Comparison of ENCODE assay signal across 26 cellular contexts in the genomic region with DNA sequence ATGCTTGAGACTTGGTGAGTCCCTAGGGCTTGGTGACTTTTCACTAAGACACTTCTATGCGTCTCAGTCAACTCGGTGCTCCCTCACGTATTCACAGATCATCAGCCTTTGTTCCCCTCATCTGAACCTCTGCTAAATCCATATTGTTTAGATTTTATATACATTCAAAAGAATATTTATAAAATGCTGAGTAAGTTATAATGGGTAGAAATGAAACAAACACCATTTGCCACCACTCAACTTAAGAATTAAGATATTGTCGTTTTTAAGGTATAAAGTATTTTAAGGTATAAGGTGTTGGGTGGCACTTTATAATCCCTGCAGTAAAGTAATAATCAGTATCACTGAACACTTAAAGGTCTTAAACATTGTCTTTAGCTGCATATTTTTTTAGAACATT.
"Had no signal": no experiment of that assay in that cellular context is flagged by ENCODE, and none has a peak within 500 bp of the region (broad histone marks: within the 10 kb centered on the region; RNA-seq: fewer than 3 reads in every experiment).

No MANE protein-coding gene starts in this region.

- H3K27ac ChIP-seq: lower lobe of right lung, ovary, right atrium auricular region, skin epidermis, stomach, testis, thyroid gland, transverse colon, upper lobe of left lung, vagina had no signal

- H3K4me1 Mint-ChIP-seq: naive thymus-derived CD8-positive, alpha-beta T cell; nephron; stimulated activated naive B cell treated with anti-CD40 and anti-IgM and Interleukin-4, amounts not matched to agents 10 μg/mL and 1 μg/mL and 100 μg/mL, for 72 hours had no signal

- ATAC-seq: left cardiac atrium; left lobe of liver; lower lobe of right lung; naive thymus-derived CD8-positive, alpha-beta T cell; sciatic nerve; stimulated activated naive B cell treated with anti-CD40 and anti-IgM and Interleukin-4, amounts not matched to agents 10 μg/mL and 1 μg/mL and 100 μg/mL, for 72 hours; stimulated activated naive CD8-positive, alpha-beta T cell treated with anti-CD3 and anti-CD28 coated beads, Interleukin-15, Interleukin-2, amounts not matched to agents 100 U/mL and 50 U/mL, for 24 hours had no signal

- H3K4me3 ChIP-seq: lower lobe of right lung, ovary, right atrium auricular region, skin epidermis, stomach, testis, thyroid gland, transverse colon, upper lobe of left lung, vagina had no signal

- H3K27me3 ChIP-seq: ovary, right atrium auricular region, stomach, testis, thyroid gland, transverse colon, upper lobe of left lung, vagina had no signal

- H3K4me3 Mint-ChIP-seq: naive thymus-derived CD8-positive, alpha-beta T cell; nephron; stimulated activated naive B cell treated with anti-CD40 and anti-IgM and Interleukin-4, amounts not matched to agents 10 μg/mL and 1 μg/mL and 100 μg/mL, for 72 hours had no signal

- DNase-seq: hippocampal formation; kidney glomerular epithelial cell; left cardiac atrium; lower lobe of right lung; mammary epithelial cell; mesenchymal stem cell; naive thymus-derived CD8-positive, alpha-beta T cell; ovary; stimulated activated CD4-positive, alpha-beta T cell treated with anti-CD3 and anti-CD28 coated beads, Interleukin-12 subunit alpha, Interleukin-12 subunit beta, amount 100 ng/mL, for 4 hours; stimulated activated CD4-positive, alpha-beta T cell treated with anti-CD3 and anti-CD28 coated beads, Interleukin-15, amount 100 ng/mL, for 24 hours; stimulated activated CD4-positive, alpha-beta T cell treated with anti-CD3 and anti-CD28 coated beads, Interleukin-2, amount 100 ng/mL, for 24 hours; stimulated activated CD4-positive, alpha-beta T cell treated with anti-CD3 and anti-CD28 coated beads, Interleukin-4, amount 100 ng/mL, for 1 hour; stimulated activated naive B cell treated with anti-CD40 and anti-IgM and Interleukin-4, amounts not matched to agents 10 μg/mL and 1 μg/mL and 100 μg/mL, for 72 hours; stimulated activated naive CD8-positive, alpha-beta T cell treated with anti-CD3 and anti-CD28 coated beads, Interleukin-15, Interleukin-2, amounts not matched to agents 100 U/mL and 50 U/mL, for 24 hours; stomach; testis; thyroid gland; transverse colon; upper lobe of left lung had no signal

- H3K4me1 ChIP-seq: lower lobe of right lung, thyroid gland, transverse colon, upper lobe of left lung, vagina had no signal

- H3K36me3 ChIP-seq: ovary had no signal

- H3K27ac Mint-ChIP-seq: naive thymus-derived CD8-positive, alpha-beta T cell; nephron; progenitor cell of endocrine pancreas; stimulated activated naive B cell treated with anti-CD40 and anti-IgM and Interleukin-4, amounts not matched to agents 10 μg/mL and 1 μg/mL and 100 μg/mL, for 72 hours had no signal

- H3K9me3 ChIP-seq: lower lobe of right lung, ovary, right atrium auricular region, stomach, testis, thyroid gland, transverse colon, upper lobe of left lung, vagina had no signal

- H3K9me3 Mint-ChIP-seq: naive thymus-derived CD8-positive, alpha-beta T cell; nephron; stimulated activated naive B cell treated with anti-CD40 and anti-IgM and Interleukin-4, amounts not matched to agents 10 μg/mL and 1 μg/mL and 100 μg/mL, for 72 hours had no signal

- H3K27me3 Mint-ChIP-seq: naive thymus-derived CD8-positive, alpha-beta T cell; progenitor cell of endocrine pancreas; stimulated activated naive B cell treated with anti-CD40 and anti-IgM and Interleukin-4, amounts not matched to agents 10 μg/mL and 1 μg/mL and 100 μg/mL, for 72 hours had no signal
